ENCODE assay signal across 33 cellular contexts in the genomic region with DNA sequence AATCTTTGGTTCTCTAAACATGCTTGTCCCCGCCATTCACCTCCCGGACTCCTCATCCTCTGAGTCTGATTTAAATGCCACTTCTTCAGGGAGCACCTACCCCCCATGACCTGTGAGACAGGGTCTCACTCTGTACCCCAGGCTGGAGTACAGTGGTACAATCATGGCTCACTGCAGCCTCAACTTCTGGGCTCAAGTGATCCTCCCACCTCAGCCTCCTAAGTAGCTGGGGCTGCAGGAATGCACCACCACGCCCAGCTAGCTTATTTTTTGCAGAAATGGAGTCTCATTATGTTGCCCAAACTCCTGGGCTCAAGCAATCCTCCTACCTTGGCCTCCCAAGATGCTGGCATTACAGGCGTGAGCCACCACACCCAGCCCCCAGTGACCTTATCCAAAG. TPM values are rescaled to one million over a fixed set of nuclear protein-coding genes. Genes with fewer than 3 reads are reported as not detected.
"Had no signal": no experiment of that assay in that cellular context is flagged by ENCODE, and none has a peak within 500 bp of the region (broad histone marks: within the 10 kb centered on the region; RNA-seq: fewer than 3 reads in every experiment).

No MANE protein-coding gene starts in this region.

- DNase-seq: naive thymus-derived CD4-positive, alpha-beta T cell; natural killer cell; occipital lobe; psoas muscle; spleen; stimulated activated CD4-positive, alpha-beta T cell treated with anti-CD3 and anti-CD28 coated beads, Interleukin-15, amount 100 ng/mL, for 24 hours; stimulated activated CD4-positive, alpha-beta T cell treated with anti-CD3 and anti-CD28 coated beads, Interleukin-2, amount 100 ng/mL, for 24 hours; stimulated activated CD4-positive, alpha-beta T cell treated with anti-CD3 and anti-CD28 coated beads, Interleukin-2, amount 100 ng/mL, for 48 hours; stimulated activated CD4-positive, alpha-beta T cell treated with anti-CD3 and anti-CD28 coated beads, Interleukin-4, amount 100 ng/mL, for 24 hours; stimulated activated naive B cell treated with anti-CD40 and anti-IgM and Interleukin-4, amounts not matched to agents 10 μg/mL and 1 μg/mL and 100 μg/mL, for 72 hours; stimulated activated naive CD4-positive, alpha-beta T cell treated with Interleukin-2 at 50 U/mL for 16 hours; stomach; thyroid gland; trophoblast cell; upper lobe of left lung had no signal

- H3K4me2 ChIP-seq: smooth muscle cell had no signal

- H3K79me2 ChIP-seq: parathyroid adenoma had no signal

- H3K36me3 ChIP-seq: ovary, spleen, stomach, thoracic aorta, thyroid gland, tibial nerve, upper lobe of left lung, vagina had no signal

- FAIRE-seq: urothelium cell line had no signal

- H3K27me3 ChIP-seq: ovary, stomach, thyroid gland, tibial nerve, upper lobe of left lung, vagina had no signal

- H3K4me3 ChIP-seq: ovary, psoas muscle, skin epidermis, smooth muscle cell, spleen, stomach, thoracic aorta, thyroid gland, tibial nerve, upper lobe of left lung, vagina had no signal

- H3K9me3 ChIP-seq: ovary, psoas muscle, stomach, thoracic aorta, thyroid gland, tibial nerve, upper lobe of left lung, vagina had no signal

- H3K9ac ChIP-seq: parathyroid adenoma had no signal

- H3K27ac ChIP-seq: ovary, parathyroid adenoma, psoas muscle, skin epidermis, spleen, stomach, thoracic aorta, thyroid gland, tibial nerve, upper lobe of left lung, vagina had no signal

- H2AFZ ChIP-seq: parathyroid adenoma had no signal

- ATAC-seq: naive thymus-derived CD4-positive, alpha-beta T cell; natural killer cell; psoas muscle; right cardiac atrium; sciatic nerve; stimulated activated effector memory CD8-positive, alpha-beta T cell treated with anti-CD3 and anti-CD28 coated beads, Interleukin-12 subunit alpha, Interleukin-12 subunit beta, amount 100 ng/mL, for 72 hours; stimulated activated naive B cell treated with anti-CD40 and anti-IgM and Interleukin-4, amounts not matched to agents 10 μg/mL and 1 μg/mL and 100 μg/mL, for 72 hours had no signal

RNA-seq across cellular contexts. Expression of gene CPSF4L, which starts 12.8 kb away (rescaled TPM):
- total RNA-seq: naive thymus-derived CD4-positive, alpha-beta T cell; natural killer cell; neural crest cell; occipital lobe; osteoblast; progenitor cell of endocrine pancreas; psoas muscle; renal cortical epithelial cell; right cardiac atrium; sciatic nerve; smooth muscle cell; spleen; stomach; subcutaneous adipose tissue; temporal lobe; thoracic aorta; thyroid gland; tibial nerve; ureter; vagina had no signal
- polyA plus RNA-seq: naive thymus-derived CD4-positive, alpha-beta T cell; ovary; psoas muscle; right cardiac atrium; smooth muscle cell; spleen; stomach had no signal
